In the genomic region with DNA sequence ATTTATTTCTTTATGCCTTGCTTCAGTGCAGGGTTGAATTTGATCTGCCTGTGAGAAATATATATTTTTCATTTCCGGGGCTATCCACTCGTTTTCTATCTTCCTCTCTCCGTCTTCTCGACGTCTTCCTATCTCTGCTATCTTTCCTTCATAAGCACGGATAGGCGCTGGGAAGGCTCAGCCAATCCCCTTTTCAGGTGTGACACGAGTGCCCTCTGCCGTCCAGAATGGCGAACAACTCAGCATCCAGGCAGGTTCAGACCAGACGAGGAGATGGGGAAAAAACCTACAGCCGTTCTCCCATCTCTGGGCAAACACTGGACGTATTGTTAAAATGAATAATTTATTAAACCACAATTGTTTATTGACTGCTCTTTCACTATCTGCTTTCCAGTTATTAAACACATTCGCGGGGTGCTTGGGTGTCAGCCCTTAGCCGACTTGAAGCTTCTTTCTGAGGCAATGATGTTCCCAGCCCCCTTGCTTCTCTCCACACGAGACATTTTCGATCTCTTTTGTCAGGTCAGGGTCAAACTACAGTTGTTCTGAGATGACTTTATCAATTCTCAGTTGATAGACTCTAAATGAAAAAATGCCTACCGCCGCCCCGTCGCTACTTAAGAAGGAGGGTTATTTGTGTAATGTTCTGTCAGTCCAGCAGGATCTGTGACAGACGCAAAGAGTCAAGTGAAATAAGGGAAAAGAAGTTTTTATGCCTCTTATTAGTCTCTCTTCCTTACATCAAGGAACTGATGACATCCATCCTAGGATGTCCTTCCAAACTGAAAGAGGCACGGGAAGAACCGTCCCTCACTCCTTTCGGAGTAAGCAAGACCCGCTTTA, we compare ENCODE assay signal across 8 cellular contexts.
A peak's percentile ranks its signal among the peaks of the same experiment; 100 is the strongest.
DNase-seq lines count a peak whose midpoint lies in the region; ATAC-seq, FAIRE-seq and TF ChIP-seq lines count a peak whose summit lies in the region.

No MANE protein-coding gene starts in this region.

- H3K4me3 ChIP-seq in WERI-Rb-1 (ENCODE audit: low read depth, low read length): no peak overlapping the region
- no peak overlapping the region for H3K4me3 ChIP-seq in thyroid gland (replicated peaks in 1 of 3)

- peaks cover 3 to 12% of the 10 kb centered on the region in 2 donors for H3K4me1 ChIP-seq in thyroid gland

- no peaks in the 10 kb centered on the region for H3K9me3 ChIP-seq in WERI-Rb-1 (ENCODE audit: severe bottlenecking)
- H3K9me3 ChIP-seq in thyroid gland: no peaks in the 10 kb centered on the region

- TF ChIP-seq CTCF in WERI-Rb-1 (IDR thresholded peaks at IDR 0.05; ENCODE audit: low read depth, low read length) (peak; percentile 87), thyroid gland (IDR thresholded peaks at IDR 0.05) (peak in 5 of 6 experiments; percentile 32 to 83 (median 74))

- H3K27ac ChIP-seq in WERI-Rb-1 (no peak overlapping the region), thyroid gland (no peak overlapping the region)

- WGBS in thyroid gland, 2 donors: 38 to 44% methylated on average over 27 of the region's 27 CpGs

- ATAC-seq in HG03135 (IDR thresholded peaks at IDR 0.05; ENCODE audit: unreplicated experiment): no peak

- H3K36me3 ChIP-seq in WERI-Rb-1: no peaks in the 10 kb centered on the region
- H3K36me3 ChIP-seq in thyroid gland: no peaks in the 10 kb centered on the region

- FAIRE-seq in H54 (lab: Jason Lieb, UNC): peak; percentile 60

- DNase-seq in EH (ENCODE audit: low read depth) (peak; percentile 83), H54 (ENCODE audit: insufficient read length, low spot score) (peak; percentile 16), NCI-H1694 (lab: John Stamatoyannopoulos, UW) (peak; percentile 70), WERI-Rb-1 (peak; percentile 88), erythroblast (lab: John Stamatoyannopoulos, UW) (peak; percentile 44 to 63), myocyte (ENCODE audit: low read depth) (peak; percentile 87), thyroid gland (peak; percentile 53 to 83)

- TF ChIP-seq POLR2A in H54 (IDR thresholded peaks at IDR 0.05; ENCODE audit: low read depth, low read length) (no peak), erythroblast (IDR thresholded peaks at IDR 0.05; ENCODE audit: low read length) (no peak), thyroid gland (IDR thresholded peaks at IDR 0.05) (no peak)

- H3K27me3 ChIP-seq in WERI-Rb-1 (ENCODE audit: insufficient read depth, low read depth, severe bottlenecking) (no peaks in the 10 kb centered on the region), thyroid gland (no peaks in the 10 kb centered on the region)

- intact Hi-C loops in thyroid gland (cut with DNase I): no loop called here

Comparison
In these comparisons a context has a peak if more than half of its experiments do, and no peak if none do; other contexts are left out.
1. DNase-seq: peak in every context shown above with its lines; median percentile 88 in WERI-Rb-1; 87 in myocyte; 83 in EH; 70 in NCI-H1694; 68 in thyroid gland; 54 in erythroblast; 16 in H54.